Comparison of ENCODE assay signal across 8 cellular contexts in genomic region chr5:81751009-81751835, GRCh38. TPM values are rescaled to one million over a fixed set of nuclear protein-coding genes. Genes with fewer than 3 reads are reported as not detected.
DNase-seq lines count a peak whose midpoint lies in the region; ATAC-seq, FAIRE-seq and TF ChIP-seq lines count a peak whose summit lies in the region.

SSBP2 (minus strand) TSS chr5:81751097; CDS start chr5:81751042, 55 bp downstream.

- DNase-seq in GM12892 (ENCODE audit: insufficient read length) (peak; percentile 77), NCI-H1417 treated with DMSO at 0.1 percent for 48 hours (lab: John Stamatoyannopoulos, UW) (peak; percentile 98), T follicular helper cell (ENCODE audit: low read depth) (peak; percentile 100), heart left ventricle (peak; percentile 99 to 100 (median 99)), pons (ENCODE audit: low spot score) (peak; percentile 99), transverse colon (peak; percentile 100)

- H3K36me3 ChIP-seq in heart left ventricle, result no peaks in the 10 kb centered on the region
- H3K36me3 ChIP-seq in transverse colon, result no peaks in the 10 kb centered on the region

- H3K4me1 ChIP-seq in heart left ventricle (peaks cover under 1 to 48% (median 29%) of the 10 kb centered on the region in 12 donors), transverse colon (peaks cover 4 to 40% (median 23%) of the 10 kb centered on the region in 4 donors)

- H3K27me3 ChIP-seq in heart left ventricle, result no peaks in the 10 kb centered on the region
- H3K27me3 ChIP-seq in transverse colon, result no peaks in the 10 kb centered on the region

- H3K4me3 ChIP-seq in heart left ventricle (peak within 1 kb of the TSS; percentile 76 to 98 (median 82)), transverse colon (peak within 1 kb of the TSS; percentile 73 to 97 (median 91))

- 0% methylated on average over 44 to 73 of the region's 73 CpGs for WGBS in adipose tissue, 3 donors
- WGBS in heart left ventricle, 4 donors, result 0 to 1% (median 1%) methylated on average over 43 to 73 of the region's 73 CpGs
- 1% methylated on average over 47 of the region's 73 CpGs; no CpG with 5 or more reads in 1 of the 2 donors for WGBS in transverse colon (ENCODE audit: low coverage in 1 of 2), 2 donors

- TF ChIP-seq CTCF in heart left ventricle (IDR thresholded peaks at IDR 0.05) (peak in 1 of 12 donors; percentile 22), transverse colon (IDR thresholded peaks at IDR 0.05) (no peak)

- intact Hi-C loops in heart left ventricle (cut with DNase I), result loop anchor here (1.0 to 10.0 kb wide), 14 partner anchors 36 to 416 kb away; partner anchors contain the start of gene ATG10 (in 10 of the 10)
- intact Hi-C loops in transverse colon (cut with DNase I; ENCODE audit: low total_unique reads), result loop anchor here (1.0 to 5.0 kb wide), 2 partner anchors 100 to 244 kb away; no protein-coding TSS in a partner anchor

- TF ChIP-seq POLR2A in GM12892 (IDR thresholded peaks at IDR 0.05; ENCODE audit: low read depth, low read length) (no peak; the same call in 1 of the 2 replicates), heart left ventricle (IDR thresholded peaks at IDR 0.05) (peak in 1 of 2 donors; percentile 72), transverse colon (IDR thresholded peaks at IDR 0.05) (peak; percentile 41)

- H3K9me3 ChIP-seq in heart left ventricle (no peaks in the 10 kb centered on the region), transverse colon (no peaks in the 10 kb centered on the region)

- H3K27ac ChIP-seq in adipose tissue (ENCODE audit: low read depth, low read length) (peak within 1 kb of the TSS; percentile 92), heart left ventricle (peak within 1 kb of the TSS; percentile 94 to 100 (median 99)), transverse colon (peak within 1 kb of the TSS; percentile 93 to 99 (median 97))

- ATAC-seq in HG02798 (IDR thresholded peaks at IDR 0.05; ENCODE audit: poor library complexity, unreplicated experiment) (peak; percentile 82), heart left ventricle (peak; percentile 95 to 99 (median 98))

- FAIRE-seq in GM12892 (lab: Jason Lieb, UNC), result peak; percentile 100

- in situ Hi-C loops in transverse colon (cut with MboI; ENCODE audit: low pct_ligation_motif_present in 1 of 4, low pct_unique_long_range_greater_than_20kb in 1 of 4, low sequenced_read_pairs in 3 of 4), result loop anchor here in 2 of 4 donors (10.0 kb wide), 1 partner anchor 94 kb away; no protein-coding TSS in a partner anchor

- peak; percentile 35 for TF ChIP-seq EP300 in transverse colon (IDR thresholded peaks at IDR 0.05; ENCODE audit: low read depth)

RNA-seq across cellular contexts. Expression of gene SSBP2, which starts in this region (rescaled TPM):
- 63.9 TPM for polyA plus RNA-seq in GM12892 (2012; ENCODE audit: missing spikeins)
- polyA plus RNA-seq in adipose tissue (10 to 100 TPM; 12.5 to 36.6 (median 22.2) TPM), heart left ventricle (10 to 100 TPM; 25.6 to 59.1 TPM)
- total RNA-seq in heart left ventricle (10 to 100 TPM; 38.6 to 98.1 (median 50.7) TPM), transverse colon (10 to 100 TPM; 22.8 to 50.4 (median 34.4) TPM)

Comparison
In these comparisons a context has a peak if more than half of its experiments do, and no peak if none do; other contexts are left out.
1. Peak in every context shown above with its lines: DNase-seq, ATAC-seq, H3K4me3 ChIP-seq and H3K27ac ChIP-seq.